25 cellular contexts compared by ENCODE assay signal in the genomic region with DNA sequence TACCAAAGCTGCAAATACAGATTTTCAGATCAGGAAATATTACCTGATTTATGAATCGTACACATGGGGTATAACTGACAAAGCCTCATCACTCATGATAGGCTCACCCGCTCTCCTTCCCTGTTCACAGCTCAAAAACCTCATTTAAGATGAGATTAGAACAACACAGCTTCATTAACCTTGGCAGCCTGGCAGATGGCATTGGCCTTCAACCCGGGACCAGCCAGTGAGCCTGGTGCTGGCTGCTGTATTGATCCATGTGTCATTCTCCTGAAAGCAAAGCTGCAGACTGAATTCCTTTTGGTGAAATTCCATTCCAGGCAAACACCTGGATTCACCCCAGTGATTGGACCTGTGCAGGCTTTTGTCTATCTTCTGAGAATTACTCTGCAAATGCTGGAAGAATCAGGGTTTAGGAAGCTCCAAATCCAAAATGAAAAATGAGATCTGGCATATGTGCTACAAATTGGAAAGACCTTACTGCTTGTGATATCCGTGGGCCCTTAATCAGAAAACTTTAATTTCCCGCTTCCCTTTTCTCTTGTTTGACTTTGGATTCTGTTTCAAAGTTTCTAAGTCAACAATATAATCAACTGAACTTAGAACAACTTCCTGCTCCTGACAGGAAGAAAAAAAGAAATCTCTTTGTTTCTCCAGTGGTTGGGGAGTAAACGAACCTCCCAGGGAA.
A peak's percentile ranks its signal among the peaks of the same experiment; 100 is the strongest.
DNase-seq lines count a peak whose midpoint lies in the region; ATAC-seq and TF ChIP-seq lines count a peak whose summit lies in the region.
"Had no signal": no experiment of that assay in that cellular context is flagged by ENCODE, and none has a peak within 500 bp of the region (broad histone marks: within the 10 kb centered on the region; RNA-seq: fewer than 3 reads in every experiment).

No MANE protein-coding gene starts in this region.

- no peaks in the 10 kb centered on the region for H3K9me3 ChIP-seq in breast epithelium
- H3K9me3 ChIP-seq in colonic mucosa: no peaks in the 10 kb centered on the region
- H3K9me3 ChIP-seq in mucosa of rectum (ENCODE audit: control insufficient read depth in 2 of 2, low read length in 2 of 2): no peaks in the 10 kb centered on the region
- no peaks in the 10 kb centered on the region for H3K9me3 ChIP-seq in T-helper 17 cell (ENCODE audit: control insufficient read depth, low read length, poor library complexity, severe bottlenecking)
- H3K9me3 ChIP-seq: upper lobe of left lung had no signal

- H3K36me3 ChIP-seq in breast epithelium: no peaks in the 10 kb centered on the region
- no peaks in the 10 kb centered on the region for H3K36me3 ChIP-seq in colonic mucosa
- H3K36me3 ChIP-seq in mucosa of rectum (ENCODE audit: control insufficient read depth in 2 of 2, insufficient read depth in 2 of 2, low read length in 2 of 2): no peaks in the 10 kb centered on the region
- H3K36me3 ChIP-seq: upper lobe of left lung had no signal

- TF ChIP-seq CTCF in breast epithelium (IDR thresholded peaks at IDR 0.05) (no peak), MCF 10A (IDR thresholded peaks at IDR 0.05; ENCODE audit: unreplicated experiment) (no peak), colonic mucosa (IDR thresholded peaks at IDR 0.05) (no peak)

- intact Hi-C loops in breast epithelium (cut with DNase I; ENCODE audit: low total_unique reads): no loop called here
- intact Hi-C loops in MCF 10A (cut with micrococcal nuclease): no loop called here
- intact Hi-C loops in colonic mucosa (cut with DNase I): no loop called here

- CTCF ChIA-PET in MCF 10A (lab: Yijun Ruan, JAX): interaction anchor here (0.6 to 26.4 kb wide), 7 partner anchors 9 to 555 kb away, joined by 3 to 604 read pairs (median 3); no protein-coding TSS in a partner anchor

- no peak for TF ChIP-seq POLR2A in breast epithelium (IDR thresholded peaks at IDR 0.05)

- H3K27me3 Mint-ChIP-seq in MCF 10A (ENCODE audit: insufficient read depth, unreplicated experiment) (no peaks in the 10 kb centered on the region), T-helper 17 cell (no peaks in the 10 kb centered on the region)
- H3K27me3 Mint-ChIP-seq: activated CD4-positive, alpha-beta T cell treated with anti-CD3 and anti-CD28 coated beads, Interleukin-2, amount 10 ng/mL, durations not matched to agents 7 days and 5 days; activated naive CD8-positive, alpha-beta T cell had no signal

- no peak overlapping the region for H3K4me3 ChIP-seq in breast epithelium
- H3K4me3 ChIP-seq in colonic mucosa: no peak overlapping the region
- peak overlapping the region; percentile 34 to 53 for H3K4me3 ChIP-seq in mucosa of rectum (ENCODE audit: low read length in 2 of 2)
- H3K4me3 ChIP-seq: dorsolateral prefrontal cortex, upper lobe of left lung had no signal

- no peak overlapping the region for H3K4me3 Mint-ChIP-seq in MCF 10A (ENCODE audit: unreplicated experiment)
- H3K4me3 Mint-ChIP-seq in T-helper 17 cell: no peak overlapping the region
- H3K4me3 Mint-ChIP-seq: activated CD4-positive, alpha-beta T cell treated with anti-CD3 and anti-CD28 coated beads, Interleukin-2, amount 10 ng/mL, durations not matched to agents 7 days and 5 days; activated naive CD8-positive, alpha-beta T cell; CD8-positive, alpha-beta T cell; HFFc6; natural killer cell treated with Interleukin-12 subunit alpha and Interleukin-12 subunit beta and Interleukin-15 and Interleukin-18, amount 100 ng/mL, for 72 hours; T-helper 2 cell treated with Interferon-gamma antibody and Interleukin-4, amounts not matched to agents 5 μg/mL and 100 μg/mL, for 36 hours had no signal

- H3K27ac ChIP-seq in breast epithelium (peak overlapping the region; percentile 15 to 32), colonic mucosa (peak overlapping the region; percentile 80), mucosa of rectum (ENCODE audit: low read depth in 2 of 2, low read length in 2 of 2) (peak overlapping the region; percentile 63 to 77)
- H3K27ac ChIP-seq: dorsolateral prefrontal cortex, upper lobe of left lung had no signal

- no TSS peak for BruUV-seq in MCF 10A (replicated peaks; lab: Mats Ljungman, UMichigan)

- H3K4me1 ChIP-seq in breast epithelium (no peaks in the 10 kb centered on the region), colonic mucosa (no peaks in the 10 kb centered on the region), mucosa of rectum (ENCODE audit: control insufficient read depth in 2 of 2, insufficient read depth in 2 of 2, low read length in 2 of 2) (peaks cover 0 to 8% of the 10 kb centered on the region in 2 donors)

- H3K27me3 ChIP-seq in breast epithelium: no peaks in the 10 kb centered on the region
- no peaks in the 10 kb centered on the region for H3K27me3 ChIP-seq in colonic mucosa
- H3K27me3 ChIP-seq in mucosa of rectum (ENCODE audit: control insufficient read depth in 2 of 2, insufficient read depth in 2 of 2, low read length in 2 of 2): no peaks in the 10 kb centered on the region
- H3K27me3 ChIP-seq: dorsolateral prefrontal cortex, upper lobe of left lung had no signal

- POLR2A ChIA-PET in MCF 10A (lab: Yijun Ruan, JAX): interaction anchor here (0.7 kb wide), 1 partner anchor 575 kb away, joined by 3 read pairs; no protein-coding TSS in a partner anchor

- H3K9ac ChIP-seq in colonic mucosa (ENCODE audit: low read depth in 2 of 2, low read length in 2 of 2) (peak overlapping the region in 1 of 2 donors; percentile 31), mucosa of rectum (ENCODE audit: low read depth in 1 of 2, low read length in 2 of 2) (peak overlapping the region in 1 of 2 donors; percentile 27)

- H3K9me3 Mint-ChIP-seq in MCF 10A (ENCODE audit: unreplicated experiment): no peaks in the 10 kb centered on the region
- H3K9me3 Mint-ChIP-seq: activated CD4-positive, alpha-beta T cell treated with anti-CD3 and anti-CD28 coated beads, Interleukin-2, amount 10 ng/mL, durations not matched to agents 7 days and 5 days; activated T-helper 2 cell treated with anti-CD3 and anti-CD28 coated beads, Interferon-gamma antibody, Interleukin-2, Interleukin-4, amounts not matched to agents 10 μg/mL and 5 μg/mL and 100 μg/mL, durations not matched to agents 14 hours and 24 hours and 36 hours; CD8-positive, alpha-beta T cell; HFFc6; natural killer cell treated with Interleukin-12 subunit alpha and Interleukin-12 subunit beta and Interleukin-15 and Interleukin-18, amount 100 ng/mL, for 72 hours; T-helper 2 cell treated with Interferon-gamma antibody and Interleukin-4, amounts not matched to agents 5 μg/mL and 100 μg/mL, for 36 hours had no signal

- no peak for DNase-seq in breast epithelium (ENCODE audit: low spot score in 2 of 2)
- DNase-seq in MCF 10A (ENCODE audit: unreplicated experiment): no peak
- peak; percentile 32 for DNase-seq in colonic mucosa
- DNase-seq in activated effector memory CD4-positive, alpha-beta T cell treated with anti-CD3 and anti-CD28 coated beads, Interleukin-2, amount 50 U/mL, for 16 hours: no peak
- no peak for DNase-seq in SHP77 treated with DMSO at 0.1 percent for 48 hours (lab: John Stamatoyannopoulos, UW)
- no peak for DNase-seq in T-helper 17 cell
- DNase-seq: activated CD4-positive, alpha-beta T cell treated with anti-CD3 and anti-CD28 coated beads, Interleukin-2, amount 10 ng/mL, durations not matched to agents 7 days and 5 days; activated CD8-positive, alpha-beta memory T cell treated with anti-CD3 and anti-CD28 coated beads, Interleukin-2, amount 50 U/mL, for 4 hours; AML-193; CD8-positive, alpha-beta T cell; dorsolateral prefrontal cortex; GF-D8; head of caudate nucleus; HFFc6; mesenchymal stem cell; NCI-H1694; NCI-H526 treated with DMSO at 0.1 percent for 48 hours; upper lobe of left lung had no signal

- peaks cover 7% of the 10 kb centered on the region for H3K4me1 Mint-ChIP-seq in MCF 10A (ENCODE audit: insufficient read depth, unreplicated experiment)
- H3K4me1 Mint-ChIP-seq in T-helper 17 cell: peaks cover 4% of the 10 kb centered on the region
- H3K4me1 Mint-ChIP-seq: activated CD4-positive, alpha-beta T cell treated with anti-CD3 and anti-CD28 coated beads, Interleukin-2, amount 10 ng/mL, durations not matched to agents 7 days and 5 days had no signal

- ATAC-seq in HG02973 (IDR thresholded peaks at IDR 0.05; ENCODE audit: unreplicated experiment) (no peak), T-helper 17 cell (no peak)
- ATAC-seq: CD8-positive, alpha-beta T cell; natural killer cell treated with Interleukin-12 subunit alpha and Interleukin-12 subunit beta and Interleukin-15 and Interleukin-18, amount 100 ng/mL, for 72 hours; SK-N-SH treated with all-trans-retinoic acid at 6 μM for 48 hours had no signal

- H3K36me3 Mint-ChIP-seq in MCF 10A (ENCODE audit: insufficient read depth, unreplicated experiment): no peaks in the 10 kb centered on the region
- no peaks in the 10 kb centered on the region for H3K36me3 Mint-ChIP-seq in T-helper 17 cell (ENCODE audit: low read depth)
- H3K36me3 Mint-ChIP-seq: activated naive CD8-positive, alpha-beta T cell; CD8-positive, alpha-beta T cell; natural killer cell treated with Interleukin-12 subunit alpha and Interleukin-12 subunit beta and Interleukin-15 and Interleukin-18, amount 100 ng/mL, for 72 hours had no signal

- H3K27ac Mint-ChIP-seq in MCF 10A (ENCODE audit: low read depth, unreplicated experiment) (no peak overlapping the region), T-helper 17 cell (no peak overlapping the region)
- H3K27ac Mint-ChIP-seq: activated CD4-positive, alpha-beta T cell treated with anti-CD3 and anti-CD28 coated beads, Interleukin-2, amount 10 ng/mL, durations not matched to agents 7 days and 5 days; activated naive CD8-positive, alpha-beta T cell; activated T-helper 2 cell treated with anti-CD3 and anti-CD28 coated beads, Interferon-gamma antibody, Interleukin-2, Interleukin-4, amounts not matched to agents 10 μg/mL and 5 μg/mL and 100 μg/mL, durations not matched to agents 14 hours and 24 hours and 36 hours; CD8-positive, alpha-beta T cell; HFFc6; natural killer cell treated with Interleukin-12 subunit alpha and Interleukin-12 subunit beta and Interleukin-15 and Interleukin-18, amount 100 ng/mL, for 72 hours; T-helper 2 cell treated with Interferon-gamma antibody and Interleukin-4, amounts not matched to agents 5 μg/mL and 100 μg/mL, for 36 hours had no signal

Comparison
In these comparisons a context has a peak if more than half of its experiments do, and no peak if none do; other contexts are left out.
1. H3K27ac ChIP-seq: peak in every context shown above with its lines; median percentile 80 in colonic mucosa; 70 in mucosa of rectum; 24 in breast epithelium.
2. H3K4me3 ChIP-seq: peak in mucosa of rectum (2 of 2); none in breast epithelium (0 of 3) and colonic mucosa (single experiment).